22 cellular contexts compared by ENCODE assay signal in the genomic region with DNA sequence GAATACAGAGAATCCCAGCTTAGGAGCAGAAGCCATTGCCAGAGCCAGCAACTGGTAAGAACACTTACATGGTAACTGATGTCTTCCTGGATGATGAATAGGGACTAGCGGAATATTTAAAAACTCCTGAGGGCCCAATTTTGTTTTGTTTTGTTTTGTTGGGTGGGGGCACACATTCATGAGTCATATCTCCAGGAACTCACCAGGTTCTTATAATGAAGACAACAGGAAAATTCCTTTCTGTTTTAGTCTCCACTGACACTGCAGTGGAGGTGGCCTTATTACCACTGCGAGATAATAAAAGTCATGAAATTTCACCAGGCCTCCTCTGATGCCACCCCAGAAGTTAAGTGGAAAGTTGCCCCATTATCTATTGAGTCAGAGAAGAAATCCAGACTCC. TPM values are rescaled to one million over a fixed set of nuclear protein-coding genes. Genes with fewer than 3 reads are reported as not detected.
DNase-seq lines count a peak whose midpoint lies in the region; ATAC-seq and TF ChIP-seq lines count a peak whose summit lies in the region.
"Had no signal": no experiment of that assay in that cellular context is flagged by ENCODE, and none has a peak within 500 bp of the region (broad histone marks: within the 10 kb centered on the region; RNA-seq: fewer than 3 reads in every experiment).

No MANE protein-coding gene starts in this region.

- H3K36me3 ChIP-seq in HEK293 (ENCODE audit: control insufficient read depth in 2 of 2, insufficient read depth in 1 of 2, low read length in 2 of 2) = peaks cover 0 to 50% of the 10 kb centered on the region in 2 experiments; a peak in 1 of 3 replicates
- peaks cover 69% of the 10 kb centered on the region for H3K36me3 ChIP-seq in RWPE2 (ENCODE audit: low read depth)
- H3K36me3 ChIP-seq: lower lobe of right lung had no signal

- H3K27ac ChIP-seq in HEK293 (ENCODE audit: extremely low read depth, low read depth, low read length) = no peak overlapping the region
- H3K27ac ChIP-seq in RWPE2 (ENCODE audit: poor library complexity, severe bottlenecking) = peak overlapping the region; percentile 86
- H3K27ac ChIP-seq: lower lobe of right lung, tibial nerve had no signal

- peak; percentile 5; the same call in 1 of the 3 replicates for ATAC-seq in RWPE2 (ENCODE audit: low read depth)
- ATAC-seq: activated CD8-positive, alpha-beta memory T cell treated with anti-CD3 and anti-CD28 coated beads, Interleukin-2, amount 10 ng/mL, durations not matched to agents 7 days and 5 days; lower lobe of right lung; naive thymus-derived CD8-positive, alpha-beta T cell; stimulated activated memory B cell treated with anti-CD40 and anti-IgM and Interleukin-4, amounts not matched to agents 10 μg/mL and 1 μg/mL and 100 μg/mL, for 72 hours had no signal

- H3K27me3 ChIP-seq in RWPE2 (ENCODE audit: insufficient read depth, poor library complexity, severe bottlenecking) = no peaks in the 10 kb centered on the region
- H3K27me3 ChIP-seq: BLaER1 treated with 17β-estradiol and CSF1 and Interleukin-3, amounts not matched to agents 10 nM and 100 nM; tibial nerve had no signal

- CTCF ChIA-PET in HEK293 (lab: Yijun Ruan, JAX) = no interaction called here

- POLR2A ChIA-PET in HEK293 (lab: Yijun Ruan, JAX) = interaction anchor here (1.1 kb wide), 1 partner anchor 9 kb away, joined by 3 read pairs; no protein-coding TSS in a partner anchor

- H3K4me1 ChIP-seq in HEK293 (ENCODE audit: control insufficient read depth, insufficient read depth, low read length) = peaks cover 23% of the 10 kb centered on the region
- H3K4me1 ChIP-seq in RWPE2 (ENCODE audit: insufficient read depth, poor library complexity, severe bottlenecking) = peaks cover 50% of the 10 kb centered on the region
- H3K4me1 ChIP-seq: lower lobe of right lung, tibial nerve had no signal

- no peak for TF ChIP-seq CTCF in HEK293 (tag by site-specific recombination; IDR thresholded peaks at IDR 0.05)
- no peak for TF ChIP-seq CTCF in RWPE2 (IDR thresholded peaks at IDR 0.05; ENCODE audit: poor library complexity, severe bottlenecking)
- TF ChIP-seq CTCF in epithelial cell of esophagus (IDR thresholded peaks at IDR 0.05; ENCODE audit: insufficient read depth, low read depth, low read length, missing control alignments) = no peak

- no peak for DNase-seq in RWPE2 (ENCODE audit: low spot score)
- DNase-seq in epithelial cell of esophagus (ENCODE audit: low read depth) = peak; percentile 34
- DNase-seq in renal cortical epithelial cell (ENCODE audit: low read depth) = peak; percentile 76
- no peak for DNase-seq in hippocampal formation (lab: John Stamatoyannopoulos, UW)
- no peak for DNase-seq in activated CD4-positive, alpha-beta T cell treated with anti-CD3 and anti-CD28 coated beads, Interleukin-2, amount 50 U/mL, for 48 hours
- DNase-seq in effector CD8-positive, alpha-beta T cell (lab: John Stamatoyannopoulos, UW) = no peak
- DNase-seq: activated CD4-positive, CD25-positive, alpha-beta regulatory T cell; activated CD8-positive, alpha-beta memory T cell treated with anti-CD3 and anti-CD28 coated beads, Interleukin-2, amount 10 ng/mL, durations not matched to agents 7 days and 5 days; activated effector memory CD4-positive, alpha-beta T cell treated with Interleukin-2 at 50 U/mL for 16 hours; DMS 273 treated with DMSO at 0.1 percent for 48 hours; lower lobe of right lung; naive thymus-derived CD8-positive, alpha-beta T cell; NCI-H82; RPMI8226; stimulated activated CD4-positive, alpha-beta T cell treated with anti-CD3 and anti-CD28 coated beads, Interleukin-12 subunit alpha, Interleukin-12 subunit beta, amount 100 ng/mL, for 4 hours had no signal

- H3K9me3 ChIP-seq in HEK293 (ENCODE audit: control insufficient read depth, insufficient read depth, low read depth, low read length) (no peaks in the 10 kb centered on the region), RWPE2 (ENCODE audit: severe bottlenecking) (no peaks in the 10 kb centered on the region)
- H3K9me3 ChIP-seq: lower lobe of right lung had no signal

- no peak overlapping the region for H3K4me3 ChIP-seq in HEK293 (ENCODE audit: low read depth, low read length)
- H3K4me3 ChIP-seq in RWPE2 (ENCODE audit: severe bottlenecking) = no peak overlapping the region
- no peak overlapping the region for H3K4me3 ChIP-seq in epithelial cell of esophagus (ENCODE audit: low read length)
- H3K4me3 ChIP-seq: BLaER1 treated with 17β-estradiol and CSF1 and Interleukin-3, amounts not matched to agents 10 nM and 100 nM; lower lobe of right lung; tibial nerve had no signal

TF ChIP-seq in HEK293, 187 proteins besides CTCF, POLR2A, EP300 and RAD21 (continues in another document):
- TF ChIP-seq YY1 (tag by site-specific recombination; IDR thresholded peaks at IDR 0.05) = no peak
- no peak for TF ChIP-seq ZNF366 (tag by site-specific recombination; conservative IDR thresholded peaks at IDR 0.05)
- TF ChIP-seq, protein P1, sequence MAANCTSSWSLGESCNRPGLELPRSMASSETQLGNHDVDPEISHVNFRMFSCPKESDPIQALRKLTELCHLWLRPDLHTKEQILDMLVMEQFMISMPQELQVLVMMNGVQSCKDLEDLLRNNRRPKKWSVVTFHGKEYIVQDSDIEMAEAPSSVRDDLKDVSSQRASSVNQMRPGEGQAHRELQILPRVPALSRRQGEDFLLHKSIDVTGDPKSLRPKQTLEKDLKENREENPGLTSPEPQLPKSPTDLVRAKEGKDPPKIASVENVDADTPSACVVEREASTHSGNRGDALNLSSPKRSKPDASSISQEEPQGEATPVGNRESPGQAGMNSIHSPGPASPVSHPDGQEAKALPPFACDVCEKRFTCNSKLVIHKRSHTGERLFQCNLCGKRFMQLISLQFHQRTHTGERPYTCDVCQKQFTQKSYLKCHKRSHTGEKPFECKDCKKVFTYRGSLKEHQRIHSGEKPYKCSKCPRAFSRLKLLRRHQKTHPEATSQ (tag by site-specific recombination; IDR thresholded peaks at IDR 0.05) = no peak
- no peak for TF ChIP-seq HOXA7 (CRISPR knock-in tag; IDR thresholded peaks at IDR 0.05; ENCODE audit: borderline replicate concordance)
- no peak for TF ChIP-seq ZNF302 (tag by site-specific recombination; IDR thresholded peaks at IDR 0.05; ENCODE audit: low read depth)
- TF ChIP-seq GLIS2 (tag by site-specific recombination; IDR thresholded peaks at IDR 0.05) = peak; percentile 15; the same call in 1 of the 2 replicates
- no peak for TF ChIP-seq ZNF394 (tag by site-specific recombination; IDR thresholded peaks at IDR 0.05; ENCODE audit: borderline replicate concordance)
- no peak for TF ChIP-seq ZBTB20 (tag by site-specific recombination; IDR thresholded peaks at IDR 0.05)
- TF ChIP-seq FEZF1 (tag by site-specific recombination; IDR thresholded peaks at IDR 0.05) = no peak
- TF ChIP-seq, protein P2, sequence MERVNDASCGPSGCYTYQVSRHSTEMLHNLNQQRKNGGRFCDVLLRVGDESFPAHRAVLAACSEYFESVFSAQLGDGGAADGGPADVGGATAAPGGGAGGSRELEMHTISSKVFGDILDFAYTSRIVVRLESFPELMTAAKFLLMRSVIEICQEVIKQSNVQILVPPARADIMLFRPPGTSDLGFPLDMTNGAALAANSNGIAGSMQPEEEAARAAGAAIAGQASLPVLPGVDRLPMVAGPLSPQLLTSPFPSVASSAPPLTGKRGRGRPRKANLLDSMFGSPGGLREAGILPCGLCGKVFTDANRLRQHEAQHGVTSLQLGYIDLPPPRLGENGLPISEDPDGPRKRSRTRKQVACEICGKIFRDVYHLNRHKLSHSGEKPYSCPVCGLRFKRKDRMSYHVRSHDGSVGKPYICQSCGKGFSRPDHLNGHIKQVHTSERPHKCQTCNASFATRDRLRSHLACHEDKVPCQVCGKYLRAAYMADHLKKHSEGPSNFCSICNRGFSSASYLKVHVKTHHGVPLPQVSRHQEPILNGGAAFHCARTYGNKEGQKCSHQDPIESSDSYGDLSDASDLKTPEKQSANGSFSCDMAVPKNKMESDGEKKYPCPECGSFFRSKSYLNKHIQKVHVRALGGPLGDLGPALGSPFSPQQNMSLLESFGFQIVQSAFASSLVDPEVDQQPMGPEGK (tag by site-specific recombination; IDR thresholded peaks at IDR 0.05) = 0 out of 2 replicates have a peak, but pooled peaks have one; percentile 21
- TF ChIP-seq ZNF175 (tag by site-specific recombination; IDR thresholded peaks at IDR 0.05) = no peak
- no peak for TF ChIP-seq ZNF169 (tag by site-specific recombination; IDR thresholded peaks at IDR 0.05)
- TF ChIP-seq ZNF776 (tag by site-specific recombination; IDR thresholded peaks at IDR 0.05; ENCODE audit: borderline replicate concordance) = no peak
- TF ChIP-seq GLIS1 (tag by site-specific recombination; IDR thresholded peaks at IDR 0.05) = peak; percentile 98
- TF ChIP-seq, protein P3, sequence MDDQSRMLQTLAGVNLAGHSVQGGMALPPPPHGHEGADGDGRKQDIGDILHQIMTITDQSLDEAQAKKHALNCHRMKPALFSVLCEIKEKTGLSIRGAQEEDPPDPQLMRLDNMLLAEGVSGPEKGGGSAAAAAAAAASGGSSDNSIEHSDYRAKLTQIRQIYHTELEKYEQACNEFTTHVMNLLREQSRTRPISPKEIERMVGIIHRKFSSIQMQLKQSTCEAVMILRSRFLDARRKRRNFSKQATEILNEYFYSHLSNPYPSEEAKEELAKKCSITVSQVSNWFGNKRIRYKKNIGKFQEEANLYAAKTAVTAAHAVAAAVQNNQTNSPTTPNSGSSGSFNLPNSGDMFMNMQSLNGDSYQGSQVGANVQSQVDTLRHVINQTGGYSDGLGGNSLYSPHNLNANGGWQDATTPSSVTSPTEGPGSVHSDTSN (CRISPR knock-in tag; IDR thresholded peaks at IDR 0.05) = no peak
- no peak for TF ChIP-seq ZNF664 (tag by site-specific recombination; IDR thresholded peaks at IDR 0.05)
- TF ChIP-seq, protein P4, sequence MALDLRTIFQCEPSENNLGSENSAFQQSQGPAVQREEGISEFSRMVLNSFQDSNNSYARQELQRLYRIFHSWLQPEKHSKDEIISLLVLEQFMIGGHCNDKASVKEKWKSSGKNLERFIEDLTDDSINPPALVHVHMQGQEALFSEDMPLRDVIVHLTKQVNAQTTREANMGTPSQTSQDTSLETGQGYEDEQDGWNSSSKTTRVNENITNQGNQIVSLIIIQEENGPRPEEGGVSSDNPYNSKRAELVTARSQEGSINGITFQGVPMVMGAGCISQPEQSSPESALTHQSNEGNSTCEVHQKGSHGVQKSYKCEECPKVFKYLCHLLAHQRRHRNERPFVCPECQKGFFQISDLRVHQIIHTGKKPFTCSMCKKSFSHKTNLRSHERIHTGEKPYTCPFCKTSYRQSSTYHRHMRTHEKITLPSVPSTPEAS (tag by site-specific recombination; IDR thresholded peaks at IDR 0.05) = no peak
- TF ChIP-seq ZNF626 (tag by site-specific recombination; IDR thresholded peaks at IDR 0.05) = no peak
- TF ChIP-seq GLI4 (tag by site-specific recombination; IDR thresholded peaks at IDR 0.05) = no peak
- no peak for TF ChIP-seq ZNF324 (tag by site-specific recombination; IDR thresholded peaks at IDR 0.05)

RNA-seq across cellular contexts. Expression of a gene that starts 6.6 kb away (rescaled TPM):
- 0.69 and 1.2 TPM in 2 replicates for total RNA-seq in renal cortical epithelial cell

RNA-seq across cellular contexts. Expression of a gene that starts 27.1 kb away (rescaled TPM):
- 5.3 and 6.3 TPM in 2 replicates for total RNA-seq in renal cortical epithelial cell

RNA-seq across cellular contexts. Expression of a gene that starts 58.1 kb away (rescaled TPM):
- not detected in 2 replicates for total RNA-seq in renal cortical epithelial cell
- total RNA-seq: activated CD8-positive, alpha-beta memory T cell treated with anti-CD3 and anti-CD28 coated beads, Interleukin-2, amount 10 ng/mL, durations not matched to agents 7 days and 5 days; glomerular endothelial cell; lower lobe of right lung; naive thymus-derived CD8-positive, alpha-beta T cell; posterior vena cava; T-helper 1 cell treated with Interleukin-12 subunit alpha and Interleukin-12 subunit beta and Interleukin-4 antibody, amounts not matched to agents 30 ng/mL and 1 ng/mL, for 36 hours; tibial nerve had no signal

Comparison
In these comparisons a context has a peak if more than half of its experiments do, and no peak if none do; other contexts are left out.
1. DNase-seq: peak in epithelial cell of esophagus (single experiment) and renal cortical epithelial cell (single experiment); none in RWPE2 (single experiment), hippocampal formation (0 of 2), activated CD4-positive, alpha-beta T cell treated with anti-CD3 and anti-CD28 coated beads, Interleukin-2, amount 50 U/mL, for 48 hours (0 of 2) and effector CD8-positive, alpha-beta T cell (single experiment).